In the genomic region with DNA sequence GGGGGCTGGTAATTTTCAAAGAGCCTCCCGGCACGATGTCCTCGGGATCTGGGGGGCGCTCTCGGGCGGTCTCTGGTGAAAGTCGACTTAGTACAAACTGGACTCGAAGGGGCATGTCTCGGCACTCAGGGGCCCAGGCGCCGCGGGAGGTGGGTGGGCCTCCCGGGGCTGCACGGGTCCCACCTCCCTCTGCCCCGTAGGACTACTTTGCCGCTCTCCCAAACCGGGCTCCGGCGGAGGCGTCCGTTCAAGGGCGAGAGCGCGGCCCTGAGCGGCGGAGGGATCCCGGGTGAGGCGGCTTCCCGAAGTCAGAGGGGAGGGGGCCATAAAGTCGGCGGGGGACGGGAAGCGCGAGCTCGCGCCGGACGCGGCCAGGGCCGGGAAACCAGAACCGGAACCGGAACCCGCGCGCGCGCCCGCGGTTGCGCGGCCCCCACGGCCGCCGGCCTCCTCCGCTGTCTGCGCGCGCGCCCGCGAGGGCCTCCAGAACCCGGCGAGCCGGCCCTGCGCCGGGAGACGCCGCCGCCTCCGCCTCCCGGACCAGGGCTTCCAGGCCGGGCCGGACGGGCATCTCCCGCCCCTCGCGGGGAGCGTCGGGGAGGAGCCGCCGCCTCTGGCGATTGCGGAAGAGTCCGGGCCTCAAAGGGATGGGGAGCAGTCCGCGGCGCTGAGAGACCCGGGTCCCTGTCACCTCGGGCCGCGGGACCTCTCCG, we compare ENCODE assay signal across 1 cellular context.
TF ChIP-seq lines count a peak whose summit lies in the region.

A gene with protein sequence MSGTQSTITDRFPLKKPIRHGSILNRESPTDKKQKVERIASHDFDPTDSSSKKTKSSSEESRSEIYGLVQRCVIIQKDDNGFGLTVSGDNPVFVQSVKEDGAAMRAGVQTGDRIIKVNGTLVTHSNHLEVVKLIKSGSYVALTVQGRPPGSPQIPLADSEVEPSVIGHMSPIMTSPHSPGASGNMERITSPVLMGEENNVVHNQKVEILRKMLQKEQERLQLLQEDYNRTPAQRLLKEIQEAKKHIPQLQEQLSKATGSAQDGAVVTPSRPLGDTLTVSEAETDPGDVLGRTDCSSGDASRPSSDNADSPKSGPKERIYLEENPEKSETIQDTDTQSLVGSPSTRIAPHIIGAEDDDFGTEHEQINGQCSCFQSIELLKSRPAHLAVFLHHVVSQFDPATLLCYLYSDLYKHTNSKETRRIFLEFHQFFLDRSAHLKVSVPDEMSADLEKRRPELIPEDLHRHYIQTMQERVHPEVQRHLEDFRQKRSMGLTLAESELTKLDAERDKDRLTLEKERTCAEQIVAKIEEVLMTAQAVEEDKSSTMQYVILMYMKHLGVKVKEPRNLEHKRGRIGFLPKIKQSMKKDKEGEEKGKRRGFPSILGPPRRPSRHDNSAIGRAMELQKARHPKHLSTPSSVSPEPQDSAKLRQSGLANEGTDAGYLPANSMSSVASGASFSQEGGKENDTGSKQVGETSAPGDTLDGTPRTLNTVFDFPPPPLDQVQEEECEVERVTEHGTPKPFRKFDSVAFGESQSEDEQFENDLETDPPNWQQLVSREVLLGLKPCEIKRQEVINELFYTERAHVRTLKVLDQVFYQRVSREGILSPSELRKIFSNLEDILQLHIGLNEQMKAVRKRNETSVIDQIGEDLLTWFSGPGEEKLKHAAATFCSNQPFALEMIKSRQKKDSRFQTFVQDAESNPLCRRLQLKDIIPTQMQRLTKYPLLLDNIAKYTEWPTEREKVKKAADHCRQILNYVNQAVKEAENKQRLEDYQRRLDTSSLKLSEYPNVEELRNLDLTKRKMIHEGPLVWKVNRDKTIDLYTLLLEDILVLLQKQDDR (N-terminal part only) (plus strand): TSS at position 486 of the 713 bp plus-strand sequence. CDS start 831 bp downstream, outside the sequence.

TF ChIP-seq in WTC11, 78 proteins besides CTCF, POLR2A, EP300 and RAD21 (continued from another document and continues in another):
- peak; percentile 72; the same call in 1 of the 2 replicates for TF ChIP-seq CREM (CRISPR knock-in tag; IDR thresholded peaks at IDR 0.05)
- TF ChIP-seq, protein P1, sequence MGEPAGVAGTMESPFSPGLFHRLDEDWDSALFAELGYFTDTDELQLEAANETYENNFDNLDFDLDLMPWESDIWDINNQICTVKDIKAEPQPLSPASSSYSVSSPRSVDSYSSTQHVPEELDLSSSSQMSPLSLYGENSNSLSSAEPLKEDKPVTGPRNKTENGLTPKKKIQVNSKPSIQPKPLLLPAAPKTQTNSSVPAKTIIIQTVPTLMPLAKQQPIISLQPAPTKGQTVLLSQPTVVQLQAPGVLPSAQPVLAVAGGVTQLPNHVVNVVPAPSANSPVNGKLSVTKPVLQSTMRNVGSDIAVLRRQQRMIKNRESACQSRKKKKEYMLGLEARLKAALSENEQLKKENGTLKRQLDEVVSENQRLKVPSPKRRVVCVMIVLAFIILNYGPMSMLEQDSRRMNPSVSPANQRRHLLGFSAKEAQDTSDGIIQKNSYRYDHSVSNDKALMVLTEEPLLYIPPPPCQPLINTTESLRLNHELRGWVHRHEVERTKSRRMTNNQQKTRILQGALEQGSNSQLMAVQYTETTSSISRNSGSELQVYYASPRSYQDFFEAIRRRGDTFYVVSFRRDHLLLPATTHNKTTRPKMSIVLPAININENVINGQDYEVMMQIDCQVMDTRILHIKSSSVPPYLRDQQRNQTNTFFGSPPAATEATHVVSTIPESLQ (CRISPR knock-in tag; IDR thresholded peaks at IDR 0.05): no peak
- peak; percentile 63; the same call in 1 of the 2 replicates for TF ChIP-seq FOXP1 (CRISPR knock-in tag; IDR thresholded peaks at IDR 0.05; ENCODE audit: borderline replicate concordance)
- no peak for TF ChIP-seq ZMAT4 (CRISPR knock-in tag; IDR thresholded peaks at IDR 0.05)
- TF ChIP-seq GRHL2 (CRISPR knock-in tag; IDR thresholded peaks at IDR 0.05; ENCODE audit: insufficient replicate concordance, severe bottlenecking): no peak
- peak; percentile 40; the same call in 1 of the 2 replicates for TF ChIP-seq GABPB1 (CRISPR knock-in tag; IDR thresholded peaks at IDR 0.05)
- TF ChIP-seq, protein P2, sequence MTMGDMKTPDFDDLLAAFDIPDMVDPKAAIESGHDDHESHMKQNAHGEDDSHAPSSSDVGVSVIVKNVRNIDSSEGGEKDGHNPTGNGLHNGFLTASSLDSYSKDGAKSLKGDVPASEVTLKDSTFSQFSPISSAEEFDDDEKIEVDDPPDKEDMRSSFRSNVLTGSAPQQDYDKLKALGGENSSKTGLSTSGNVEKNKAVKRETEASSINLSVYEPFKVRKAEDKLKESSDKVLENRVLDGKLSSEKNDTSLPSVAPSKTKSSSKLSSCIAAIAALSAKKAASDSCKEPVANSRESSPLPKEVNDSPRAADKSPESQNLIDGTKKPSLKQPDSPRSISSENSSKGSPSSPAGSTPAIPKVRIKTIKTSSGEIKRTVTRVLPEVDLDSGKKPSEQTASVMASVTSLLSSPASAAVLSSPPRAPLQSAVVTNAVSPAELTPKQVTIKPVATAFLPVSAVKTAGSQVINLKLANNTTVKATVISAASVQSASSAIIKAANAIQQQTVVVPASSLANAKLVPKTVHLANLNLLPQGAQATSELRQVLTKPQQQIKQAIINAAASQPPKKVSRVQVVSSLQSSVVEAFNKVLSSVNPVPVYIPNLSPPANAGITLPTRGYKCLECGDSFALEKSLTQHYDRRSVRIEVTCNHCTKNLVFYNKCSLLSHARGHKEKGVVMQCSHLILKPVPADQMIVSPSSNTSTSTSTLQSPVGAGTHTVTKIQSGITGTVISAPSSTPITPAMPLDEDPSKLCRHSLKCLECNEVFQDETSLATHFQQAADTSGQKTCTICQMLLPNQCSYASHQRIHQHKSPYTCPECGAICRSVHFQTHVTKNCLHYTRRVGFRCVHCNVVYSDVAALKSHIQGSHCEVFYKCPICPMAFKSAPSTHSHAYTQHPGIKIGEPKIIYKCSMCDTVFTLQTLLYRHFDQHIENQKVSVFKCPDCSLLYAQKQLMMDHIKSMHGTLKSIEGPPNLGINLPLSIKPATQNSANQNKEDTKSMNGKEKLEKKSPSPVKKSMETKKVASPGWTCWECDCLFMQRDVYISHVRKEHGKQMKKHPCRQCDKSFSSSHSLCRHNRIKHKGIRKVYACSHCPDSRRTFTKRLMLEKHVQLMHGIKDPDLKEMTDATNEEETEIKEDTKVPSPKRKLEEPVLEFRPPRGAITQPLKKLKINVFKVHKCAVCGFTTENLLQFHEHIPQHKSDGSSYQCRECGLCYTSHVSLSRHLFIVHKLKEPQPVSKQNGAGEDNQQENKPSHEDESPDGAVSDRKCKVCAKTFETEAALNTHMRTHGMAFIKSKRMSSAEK (CRISPR knock-in tag; IDR thresholded peaks at IDR 0.05; ENCODE audit: borderline replicate concordance): no peak
- TF ChIP-seq ETV6 (CRISPR knock-in tag; IDR thresholded peaks at IDR 0.05): peak; percentile 97
- 0 out of 2 replicates have a peak, but pooled peaks have one; percentile 41 for TF ChIP-seq ZNF317 (CRISPR knock-in tag; IDR thresholded peaks at IDR 0.05; ENCODE audit: borderline replicate concordance, low read depth)
- no peak for TF ChIP-seq IRF2 (CRISPR knock-in tag; IDR thresholded peaks at IDR 0.05; ENCODE audit: borderline replicate concordance, low read depth)
- no peak for TF ChIP-seq JAZF1 (CRISPR knock-in tag; IDR thresholded peaks at IDR 0.05)
- TF ChIP-seq, protein P3, sequence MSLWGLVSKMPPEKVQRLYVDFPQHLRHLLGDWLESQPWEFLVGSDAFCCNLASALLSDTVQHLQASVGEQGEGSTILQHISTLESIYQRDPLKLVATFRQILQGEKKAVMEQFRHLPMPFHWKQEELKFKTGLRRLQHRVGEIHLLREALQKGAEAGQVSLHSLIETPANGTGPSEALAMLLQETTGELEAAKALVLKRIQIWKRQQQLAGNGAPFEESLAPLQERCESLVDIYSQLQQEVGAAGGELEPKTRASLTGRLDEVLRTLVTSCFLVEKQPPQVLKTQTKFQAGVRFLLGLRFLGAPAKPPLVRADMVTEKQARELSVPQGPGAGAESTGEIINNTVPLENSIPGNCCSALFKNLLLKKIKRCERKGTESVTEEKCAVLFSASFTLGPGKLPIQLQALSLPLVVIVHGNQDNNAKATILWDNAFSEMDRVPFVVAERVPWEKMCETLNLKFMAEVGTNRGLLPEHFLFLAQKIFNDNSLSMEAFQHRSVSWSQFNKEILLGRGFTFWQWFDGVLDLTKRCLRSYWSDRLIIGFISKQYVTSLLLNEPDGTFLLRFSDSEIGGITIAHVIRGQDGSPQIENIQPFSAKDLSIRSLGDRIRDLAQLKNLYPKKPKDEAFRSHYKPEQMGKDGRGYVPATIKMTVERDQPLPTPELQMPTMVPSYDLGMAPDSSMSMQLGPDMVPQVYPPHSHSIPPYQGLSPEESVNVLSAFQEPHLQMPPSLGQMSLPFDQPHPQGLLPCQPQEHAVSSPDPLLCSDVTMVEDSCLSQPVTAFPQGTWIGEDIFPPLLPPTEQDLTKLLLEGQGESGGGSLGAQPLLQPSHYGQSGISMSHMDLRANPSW (CRISPR knock-in tag; conservative IDR thresholded peaks at IDR 0.05; ENCODE audit: low read depth): no peak
- TF ChIP-seq ELF4 (CRISPR knock-in tag; IDR thresholded peaks at IDR 0.05; ENCODE audit: low read depth): no peak
- TF ChIP-seq ZSCAN18 (CRISPR knock-in tag; IDR thresholded peaks at IDR 0.05): no peak
- TF ChIP-seq PRDM15 (CRISPR knock-in tag; IDR thresholded peaks at IDR 0.05): no peak
- peak; percentile 87 for TF ChIP-seq SP1 (CRISPR knock-in tag; conservative IDR thresholded peaks at IDR 0.05)
- no peak for TF ChIP-seq NFE2L1 (CRISPR knock-in tag; IDR thresholded peaks at IDR 0.05)
- no peak for TF ChIP-seq RORB (CRISPR knock-in tag; IDR thresholded peaks at IDR 0.05)
- TF ChIP-seq CREB1 (CRISPR knock-in tag; IDR thresholded peaks at IDR 0.05): peak; percentile 65; the same call in 1 of the 2 replicates
- TF ChIP-seq ZNF423 (CRISPR knock-in tag; IDR thresholded peaks at IDR 0.05): peak; percentile 95
- TF ChIP-seq SOX15 (CRISPR knock-in tag; IDR thresholded peaks at IDR 0.05): no peak
- no peak for TF ChIP-seq NR1H2 (CRISPR knock-in tag; IDR thresholded peaks at IDR 0.05)
- no peak for TF ChIP-seq E2F4 (CRISPR knock-in tag; IDR thresholded peaks at IDR 0.05; ENCODE audit: borderline replicate concordance, low read depth)
- no peak; the same call in 1 of the 2 replicates for TF ChIP-seq ZNF219 (CRISPR knock-in tag; IDR thresholded peaks at IDR 0.05; ENCODE audit: borderline replicate concordance)
- TF ChIP-seq RELA (CRISPR knock-in tag; IDR thresholded peaks at IDR 0.05; ENCODE audit: borderline replicate concordance): no peak
- no peak for TF ChIP-seq PREB (CRISPR knock-in tag; IDR thresholded peaks at IDR 0.05; ENCODE audit: borderline replicate concordance)
- peak; percentile 63; the same call in 1 of the 2 replicates for TF ChIP-seq MYBL2 (CRISPR knock-in tag; IDR thresholded peaks at IDR 0.05)
- no peak for TF ChIP-seq ZNF416 (CRISPR knock-in tag; IDR thresholded peaks at IDR 0.05)
- TF ChIP-seq ZNF263 (CRISPR knock-in tag; IDR thresholded peaks at IDR 0.05; ENCODE audit: low read depth): no peak; the same call in 1 of the 2 replicates
